In genomic region chr1:3381901-3382300, GRCh38 we compare ENCODE assay signal across 17 cellular contexts.
A peak's percentile ranks its signal among the peaks of the same experiment; 100 is the strongest.
DNase-seq lines count a peak whose midpoint lies in the region; ATAC-seq and TF ChIP-seq lines count a peak whose summit lies in the region.
"Had no signal": no experiment of that assay in that cellular context is flagged by ENCODE, and none has a peak within 500 bp of the region (broad histone marks: within the 10 kb centered on the region; RNA-seq: fewer than 3 reads in every experiment).

No MANE protein-coding gene starts in this region.

- CTCF ChIA-PET in CD4-positive, alpha-beta memory T cell (lab: Charles Lee; ENCODE audit: partially characterized antibody): no interaction called here

- no peak overlapping the region for H3K27ac ChIP-seq in BLaER1
- H3K27ac ChIP-seq in thyroid gland: peak overlapping the region; percentile 50 to 95 (median 95)
- H3K27ac ChIP-seq in CD4-positive, alpha-beta memory T cell (ENCODE audit: low read depth, low read length): no peak overlapping the region
- H3K27ac ChIP-seq: 22Rv1, GM23248 had no signal

- peak overlapping the region; percentile 72 for H3K4me2 ChIP-seq in BLaER1

- POLR2A ChIA-PET in CD4-positive, alpha-beta memory T cell (lab: Charles Lee; ENCODE audit: partially characterized antibody): no interaction called here

- H3K27ac Mint-ChIP-seq in brain: peak overlapping the region in 3 of 5 experiments; percentile 1 to 73 (median 24)
- no peak overlapping the region for H3K27ac Mint-ChIP-seq in CD4-positive, alpha-beta memory T cell
- H3K27ac Mint-ChIP-seq: B cell; CD8-positive, alpha-beta T cell; H9 had no signal

- no peak overlapping the region for H3K4me3 ChIP-seq in BLaER1
- no peak overlapping the region for H3K4me3 ChIP-seq in thyroid gland (replicated peaks in 1 of 3)
- no peak overlapping the region for H3K4me3 ChIP-seq in CD4-positive, alpha-beta memory T cell (ENCODE audit: low read length in 2 of 2)
- H3K4me3 ChIP-seq: GM23248 had no signal

- H3K4me3 Mint-ChIP-seq in brain: no peak overlapping the region
- H3K4me3 Mint-ChIP-seq in CD4-positive, alpha-beta memory T cell: no peak overlapping the region
- H3K4me3 Mint-ChIP-seq: B cell; CD8-positive, alpha-beta T cell; H9 had no signal

- H3K9me3 Mint-ChIP-seq in brain: no peaks in the 10 kb centered on the region
- no peaks in the 10 kb centered on the region for H3K9me3 Mint-ChIP-seq in CD4-positive, alpha-beta memory T cell
- H3K9me3 Mint-ChIP-seq: CD8-positive, alpha-beta T cell; H9 had no signal

- 67 to 72% methylated on average over 2 to 10 of the region's 10 CpGs for WGBS in thyroid gland, 2 donors

- H3K27me3 Mint-ChIP-seq in brain: no peaks in the 10 kb centered on the region
- H3K27me3 Mint-ChIP-seq in CD4-positive, alpha-beta memory T cell: peaks cover 1 to 3% of the 10 kb centered on the region in 2 donors

- H3K36me3 Mint-ChIP-seq in brain: no peaks in the 10 kb centered on the region
- no peaks in the 10 kb centered on the region for H3K36me3 Mint-ChIP-seq in CD4-positive, alpha-beta memory T cell
- H3K36me3 Mint-ChIP-seq: CD8-positive, alpha-beta T cell had no signal

- TF ChIP-seq POLR2A in thyroid gland (IDR thresholded peaks at IDR 0.05): no peak

- peaks cover 88% of the 10 kb centered on the region for H4K20me1 ChIP-seq in BLaER1

- intact Hi-C loops in thyroid gland (cut with DNase I): no loop called here
- intact Hi-C loops in CD4-positive, alpha-beta memory T cell (cut with micrococcal nuclease): no loop called here

- peaks cover 73% of the 10 kb centered on the region for H3K27me3 ChIP-seq in BLaER1
- H3K27me3 ChIP-seq in thyroid gland: no peaks in the 10 kb centered on the region
- no peaks in the 10 kb centered on the region for H3K27me3 ChIP-seq in CD4-positive, alpha-beta memory T cell (ENCODE audit: insufficient read depth, low read length)

- peaks cover 8% of the 10 kb centered on the region for H3K4me1 Mint-ChIP-seq in brain
- H3K4me1 Mint-ChIP-seq in CD4-positive, alpha-beta memory T cell: no peaks in the 10 kb centered on the region
- H3K4me1 Mint-ChIP-seq: B cell, H9 had no signal

- H3K36me3 ChIP-seq in BLaER1 (no peaks in the 10 kb centered on the region), thyroid gland (no peaks in the 10 kb centered on the region)
- H3K36me3 ChIP-seq in CD4-positive, alpha-beta memory T cell (ENCODE audit: insufficient read depth, low read length): no peaks in the 10 kb centered on the region

- ATAC-seq in HG03571 (IDR thresholded peaks at IDR 0.05; ENCODE audit: unreplicated experiment): no peak
- ATAC-seq: CD8-positive, alpha-beta T cell; HCT116 had no signal

- peaks cover 37% of the 10 kb centered on the region for H3K4me1 ChIP-seq in BLaER1
- H3K4me1 ChIP-seq in thyroid gland: peaks cover 23 to 39% of the 10 kb centered on the region in 2 donors
- no peaks in the 10 kb centered on the region for H3K4me1 ChIP-seq in CD4-positive, alpha-beta memory T cell (ENCODE audit: insufficient read depth, low read length)
- H3K4me1 ChIP-seq: Caco-2 had no signal

- peak; percentile 25 for DNase-seq in NK-92 treated with Interleukin-12 subunit alpha and Interleukin-12 subunit beta, amount 100 ng/mL, for 24 hours (lab: John Stamatoyannopoulos, UW)
- DNase-seq in NK-92 (lab: John Stamatoyannopoulos, UW; ENCODE audit: unreplicated experiment) (no peak), thyroid gland (no peak)
- no peak for DNase-seq in CD4-positive, alpha-beta memory T cell
- DNase-seq: C1 segment of cervical spinal cord; Caco-2; CD8-positive, alpha-beta T cell; DMS153; DND-41; GM23248; H9 had no signal

- TF ChIP-seq CTCF in brain (conservative IDR thresholded peaks at IDR 0.05): no peak
- no peak for TF ChIP-seq CTCF in thyroid gland (IDR thresholded peaks at IDR 0.05)

- no peaks in the 10 kb centered on the region for H3K9me3 ChIP-seq in BLaER1
- H3K9me3 ChIP-seq in thyroid gland: no peaks in the 10 kb centered on the region
- H3K9me3 ChIP-seq in CD4-positive, alpha-beta memory T cell (ENCODE audit: control insufficient read depth in 1 of 2, low read length in 2 of 2): no peaks in the 10 kb centered on the region
- H3K9me3 ChIP-seq: Caco-2 had no signal

- H3K9ac ChIP-seq in BLaER1: no peak overlapping the region
- H3K9ac ChIP-seq: GM23248 had no signal

Comparison
In these comparisons a context has a peak if more than half of its experiments do, and no peak if none do; other contexts are left out.
1. H3K27ac ChIP-seq: peak in thyroid gland (3 of 3); none in BLaER1 (single experiment) and CD4-positive, alpha-beta memory T cell (single experiment).
2. H3K27ac Mint-ChIP-seq: peak in brain (3 of 5); none in CD4-positive, alpha-beta memory T cell (0 of 7).